ENCODE assay signal across 9 cellular contexts in genomic region chr1:27011976-27012563, GRCh38. TPM values are rescaled to one million over a fixed set of nuclear protein-coding genes. Genes with fewer than 3 reads are reported as not detected.
DNase-seq lines count a peak whose midpoint lies in the region; ATAC-seq and TF ChIP-seq lines count a peak whose summit lies in the region.
"Had no signal": no experiment of that assay in that cellular context is flagged by ENCODE, and none has a peak within 500 bp of the region (broad histone marks: within the 10 kb centered on the region; RNA-seq: fewer than 3 reads in every experiment).

No MANE protein-coding gene starts in this region.

- TF ChIP-seq CTCF in gastroesophageal sphincter (IDR thresholded peaks at IDR 0.05), result no peak
- TF ChIP-seq CTCF in retinal pigment epithelial cell (conservative IDR thresholded peaks at IDR 0.05; ENCODE audit: low read depth, low read length), result no peak

- 16% methylated on average over 2 to 4 of the region's 24 CpGs for whole genome bisulfite sequencing in gastroesophageal sphincter (ENCODE audit: low coverage in 1 of 2), 2 donors

- H3K36me3 Mint-ChIP-seq in T-cell, result no peaks in the 10 kb centered on the region

- POLR2A ChIA-PET in T-cell (lab: Charles Lee), result interaction anchor here in 1 of 2 donors (0.6 kb wide), 1 partner anchor 960 kb away, joined by 8 read pairs; no protein-coding TSS in a partner anchor

- H3K4me3 Mint-ChIP-seq in T-cell, result peak overlapping the region in 2 of 3 donors; percentile 21 to 77

- DNase-seq in T-cell (peak in 2 of 34 experiments; percentile 18), retinal pigment epithelial cell (ENCODE audit: low read depth) (no peak), nucleus accumbens (lab: John Stamatoyannopoulos, UW) (no peak), NOMO-1 treated with DMSO at 0.1 percent for 48 hours (lab: John Stamatoyannopoulos, UW; ENCODE audit: unreplicated experiment) (no peak), NCI-H2081 (lab: John Stamatoyannopoulos, UW) (no peak)

- peak overlapping the region; percentile 68 to 86 for H3K4me3 ChIP-seq in gastroesophageal sphincter
- H3K4me3 ChIP-seq in retinal pigment epithelial cell (ENCODE audit: low read length), result peak overlapping the region; percentile 15

- H3K27me3 ChIP-seq in gastroesophageal sphincter, result no peaks in the 10 kb centered on the region

- ATAC-seq in GM18498 (IDR thresholded peaks at IDR 0.05; ENCODE audit: unreplicated experiment) (peak; percentile 10), T-cell (replicated peaks in 1 of 4) (peak; percentile 20 to 46 (median 24)), gastroesophageal sphincter (no peak), GM21825 (IDR thresholded peaks at IDR 0.05; ENCODE audit: unreplicated experiment) (no peak)

- H3K9me3 ChIP-seq in gastroesophageal sphincter, result no peaks in the 10 kb centered on the region

- H3K4me1 Mint-ChIP-seq in T-cell, result peaks cover 5 to 11% (median 6%) of the 10 kb centered on the region in 3 donors

- H3K9me3 Mint-ChIP-seq in T-cell, result no peaks in the 10 kb centered on the region

- no peak overlapping the region for H3K27ac Mint-ChIP-seq in T-cell

- no peak for TF ChIP-seq POLR2A in gastroesophageal sphincter (IDR thresholded peaks at IDR 0.05)

- CTCF ChIA-PET in T-cell (lab: Charles Lee), result no interaction called here

- no peak for TF ChIP-seq EP300 in gastroesophageal sphincter (IDR thresholded peaks at IDR 0.05)

- peaks cover 0 to 51% (median 6%) of the 10 kb centered on the region in 3 donors for H3K4me1 ChIP-seq in gastroesophageal sphincter

- H3K36me3 ChIP-seq in gastroesophageal sphincter, result no peaks in the 10 kb centered on the region

- peak overlapping the region; percentile 93 to 95 (median 94) for H3K27ac ChIP-seq in gastroesophageal sphincter

- H3K27me3 Mint-ChIP-seq in T-cell, result peaks cover 6 to 37% of the 10 kb centered on the region in 2 donors

RNA-seq across cellular contexts. Expression of gene TENT5B, which starts 0.6 kb away (rescaled TPM):
- under 1 TPM in 3 of 5 donors, not detected in 2; 0.13 to 0.28 (median 0.23) TPM for total RNA-seq in T-cell
- 100 to 1,000 TPM in 3 of 4 donors, 10 to 100 TPM in 1; 89.9 to 284 (median 166) TPM for total RNA-seq in gastroesophageal sphincter
- total RNA-seq: activated CD8-positive, alpha-beta memory T cell treated with anti-CD3 and anti-CD28 coated beads for 36 hours had no signal

RNA-seq across cellular contexts. Expression of gene TRNP1, which starts 18.6 kb away (rescaled TPM):
- total RNA-seq in T-cell (under 1 TPM in 3 of 5 donors, not detected in 2; 0.26 to 0.53 (median 0.38) TPM), gastroesophageal sphincter (10 to 100 TPM; 15.9 to 48.4 (median 38.8) TPM)

RNA-seq across cellular contexts. Expression of gene KDF1, which starts 51.8 kb away (rescaled TPM):
- total RNA-seq in T-cell, result 1 to 10 TPM in 4 of 5 donors, under 1 TPM in 1; 0.84 to 2.8 (median 2.3) TPM
- 1 to 10 TPM in 1 of 4 donors, not detected in 3; 2.3 TPM for total RNA-seq in gastroesophageal sphincter

Comparison
In these comparisons a context has a peak if more than half of its experiments do, and no peak if none do; other contexts are left out.
1. ATAC-seq: peak in GM18498 (single experiment) and T-cell (4 of 4); none in gastroesophageal sphincter (single experiment) and GM21825 (single experiment).
2. RNA of gene TENT5B, which starts 0.6 kb away (total RNA-seq): 89.9 to 284 TPM in gastroesophageal sphincter; 0.13 to 0.28 TPM in T-cell; every median in the first group is over 10 times any median in the second.
3. RNA of gene TRNP1, which starts 18.6 kb away (total RNA-seq): 15.9 to 48.4 TPM in gastroesophageal sphincter; 0.26 to 0.53 TPM in T-cell; every median in the first group is over 10 times any median in the second.